28 cellular contexts compared by ENCODE assay signal in genomic region chr2:183040604-183041003, GRCh38.
"Had no signal": no experiment of that assay in that cellular context is flagged by ENCODE, and none has a peak within 500 bp of the region (broad histone marks: within the 10 kb centered on the region; RNA-seq: fewer than 3 reads in every experiment).

No MANE protein-coding gene starts in this region.

- H3K27ac ChIP-seq: colonic mucosa, coronary artery, dorsolateral prefrontal cortex, epithelial cell of prostate, esophagus muscularis mucosa, esophagus squamous epithelium, foreskin keratinocyte, gastrocnemius medialis, gastroesophageal sphincter, heart left ventricle, heart right ventricle had no signal

- H3K9me3 ChIP-seq: colonic mucosa, esophagus muscularis mucosa, esophagus squamous epithelium, gastrocnemius medialis, gastroesophageal sphincter, heart left ventricle, heart right ventricle had no signal

- H3K4me3 ChIP-seq: colonic mucosa, coronary artery, dorsolateral prefrontal cortex, esophagus muscularis mucosa, esophagus squamous epithelium, gastrocnemius medialis, gastroesophageal sphincter, heart left ventricle, heart right ventricle had no signal

- H3K36me3 ChIP-seq: colonic mucosa, esophagus muscularis mucosa, esophagus squamous epithelium, gastrocnemius medialis, gastroesophageal sphincter, heart left ventricle, heart right ventricle had no signal

- DNase-seq: colonic mucosa; cortex of kidney; dermis blood vessel endothelial cell; dorsolateral prefrontal cortex; effector CD4-positive, alpha-beta T cell; effector CD8-positive, alpha-beta T cell; effector memory CD4-positive, alpha-beta T cell; effector memory CD8-positive, alpha-beta T cell; endodermal cell; erythroblast; esophagus squamous epithelium; foreskin fibroblast; foreskin keratinocyte; foreskin melanocyte; gastrocnemius medialis; glutamatergic neuron; head of caudate nucleus; heart left ventricle; heart right ventricle had no signal

- ATAC-seq: effector memory CD8-positive, alpha-beta T cell; esophagus mucosa; foreskin keratinocyte; gastrocnemius medialis; gastroesophageal sphincter; heart left ventricle; heart right ventricle had no signal

- FAIRE-seq: colon, endometrium, endothelial cell of umbilical vein, frontal cortex had no signal

- H3K27me3 ChIP-seq: colonic mucosa, dorsolateral prefrontal cortex, esophagus muscularis mucosa, esophagus squamous epithelium, foreskin keratinocyte, gastrocnemius medialis, gastroesophageal sphincter had no signal
